In the genomic region with DNA sequence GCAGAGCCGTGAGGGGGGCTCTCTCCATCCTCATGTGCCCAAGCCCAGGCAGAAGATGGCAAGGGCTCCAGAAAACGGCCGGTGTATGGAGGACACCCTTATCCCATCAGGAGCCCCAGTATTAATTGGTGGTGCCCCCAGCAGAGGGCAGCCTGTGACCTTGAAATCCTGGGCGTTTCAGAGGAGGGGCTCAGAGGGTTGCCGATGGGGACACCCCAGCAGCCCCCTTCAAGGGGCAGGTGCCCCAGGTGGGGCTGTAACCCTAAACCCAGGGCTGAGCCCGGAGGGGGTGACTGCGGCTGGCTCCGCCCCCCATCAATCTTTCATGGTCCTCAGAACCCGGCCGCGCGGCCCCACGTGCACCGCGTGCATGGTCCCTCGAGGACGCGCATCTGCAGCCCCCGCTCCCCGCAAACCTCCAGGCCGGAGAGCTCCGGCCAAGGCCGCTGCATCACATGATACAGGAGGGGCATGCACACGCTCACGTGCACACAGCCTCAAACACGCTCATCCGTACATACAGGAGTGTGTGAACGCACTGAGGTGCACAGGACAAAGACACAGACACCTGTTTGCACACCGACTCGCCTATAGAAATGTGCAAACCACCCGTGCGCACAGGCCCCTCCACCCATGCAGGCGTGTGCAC, we compare ENCODE assay signal across 7 cellular contexts. TPM values are rescaled to one million over a fixed set of nuclear protein-coding genes. Genes with fewer than 3 reads are reported as not detected.
DNase-seq lines count a peak whose midpoint lies in the region; ATAC-seq and TF ChIP-seq lines count a peak whose summit lies in the region.

No MANE protein-coding gene starts in this region.

- BruUV-seq in OCI-LY7 (replicated peaks; lab: Mats Ljungman, UMichigan), result no TSS peak
- BruUV-seq in MCF 10A (replicated peaks; lab: Mats Ljungman, UMichigan), result no TSS peak

- H3K27ac ChIP-seq in OCI-LY7 (ENCODE audit: low read depth, low read length, poor library complexity, severe bottlenecking) (peak overlapping the region; percentile 47), left lung (no peak overlapping the region), stomach smooth muscle (ENCODE audit: low read length) (no peak overlapping the region)

- H3K4me1 Mint-ChIP-seq in MCF 10A (ENCODE audit: insufficient read depth, unreplicated experiment), result peaks cover 5% of the 10 kb centered on the region

- no peak overlapping the region for H3K27ac Mint-ChIP-seq in MCF 10A (ENCODE audit: low read depth, unreplicated experiment)

- CTCF ChIA-PET in OCI-LY7 (lab: Charles Lee; ENCODE audit: unreplicated experiment) (interaction anchor here (1.0 kb wide), 1 partner anchor 126 kb away, joined by 6 read pairs; no protein-coding TSS in a partner anchor), MCF 10A (lab: Yijun Ruan, JAX) (interaction anchor here (0.6 to 2.0 kb wide), 5 partner anchors 9 to 200 kb away, joined by 3 to 5 read pairs (median 4); no protein-coding TSS in a partner anchor)

- intact Hi-C loops in OCI-LY7 (cut with micrococcal nuclease; ENCODE audit: unreplicated experiment), result no loop called here
- intact Hi-C loops in MCF 10A (cut with micrococcal nuclease), result no loop called here
- intact Hi-C loops in left lung (cut with DNase I), result loop anchor here in 1 of 2 donors (10.0 kb wide), 1 partner anchor 52 kb away; a partner anchor contains a TSS

- H3K4me2 ChIP-seq in OCI-LY7 (ENCODE audit: low read length), result peak overlapping the region; percentile 78

- H3K4me1 ChIP-seq in OCI-LY7 (ENCODE audit: insufficient read depth, low read length, poor library complexity, severe bottlenecking) (peaks cover 26% of the 10 kb centered on the region), left lung (peaks cover 9 to 30% of the 10 kb centered on the region in 2 donors), stomach smooth muscle (ENCODE audit: control insufficient read depth, insufficient read depth, low read length) (peaks cover 30% of the 10 kb centered on the region)

- no peaks in the 10 kb centered on the region for H3K9me3 Mint-ChIP-seq in MCF 10A (ENCODE audit: unreplicated experiment)

- H3K27me3 ChIP-seq in left lung (peaks cover 0 to 10% of the 10 kb centered on the region in 2 donors), stomach smooth muscle (ENCODE audit: control insufficient read depth in 1 of 2, insufficient read depth in 2 of 2, low read length in 2 of 2) (no peaks in the 10 kb centered on the region)

- H3K4me3 ChIP-seq in OCI-LY7 (ENCODE audit: low read depth, low read length, poor library complexity, severe bottlenecking) (peak overlapping the region; percentile 80), left lung (peak overlapping the region; percentile 56 to 66), stomach smooth muscle (ENCODE audit: low read length in 2 of 2) (peak overlapping the region; percentile 90 to 92)

- TF ChIP-seq CTCF in GM20000 (IDR thresholded peaks at IDR 0.05; ENCODE audit: extremely low read depth, missing control alignments), result peak; percentile 11
- peak; percentile 73 for TF ChIP-seq CTCF in OCI-LY7 (conservative IDR thresholded peaks at IDR 0.05; ENCODE audit: low read length)
- peak; percentile 9 for TF ChIP-seq CTCF in MCF 10A (IDR thresholded peaks at IDR 0.05; ENCODE audit: unreplicated experiment)
- no peak for TF ChIP-seq CTCF in left lung (IDR thresholded peaks at IDR 0.05)

- H3K79me2 ChIP-seq in OCI-LY7 (ENCODE audit: insufficient read depth, low read depth, low read length), result peaks cover 32% of the 10 kb centered on the region

- no peak for ATAC-seq in left lung

- H3K9me2 ChIP-seq in OCI-LY7 (ENCODE audit: insufficient read depth, low read length), result no peaks in the 10 kb centered on the region

- no peak for DNase-seq in GM20000 (ENCODE audit: low spot score)
- peak; percentile 70 for DNase-seq in OCI-LY7 (ENCODE audit: low spot score)
- no peak for DNase-seq in MCF 10A (ENCODE audit: unreplicated experiment)
- DNase-seq in left lung, result peak; percentile 63 to 84
- no peak for DNase-seq in SIG-M5 (lab: John Stamatoyannopoulos, UW)
- no peak for DNase-seq in NCI-H187 (lab: John Stamatoyannopoulos, UW)

- H3K36me3 Mint-ChIP-seq in MCF 10A (ENCODE audit: insufficient read depth, unreplicated experiment), result peaks cover 25% of the 10 kb centered on the region

- H3K27me3 Mint-ChIP-seq in MCF 10A (ENCODE audit: insufficient read depth, unreplicated experiment), result no peaks in the 10 kb centered on the region

- H3K36me3 ChIP-seq in OCI-LY7 (ENCODE audit: insufficient read depth, low read length) (peaks cover 45% of the 10 kb centered on the region), left lung (peaks cover 0 to 24% of the 10 kb centered on the region in 2 donors), stomach smooth muscle (ENCODE audit: control insufficient read depth in 2 of 2, insufficient read depth in 2 of 2, low read length in 2 of 2) (peaks cover 5 to 21% of the 10 kb centered on the region in 2 donors)

- H3K4me3 Mint-ChIP-seq in MCF 10A (ENCODE audit: unreplicated experiment), result peak overlapping the region; percentile 95

- peak overlapping the region in 1 of 2 donors; percentile 47 for H3K9ac ChIP-seq in stomach smooth muscle (ENCODE audit: low read length in 2 of 2)

- POLR2A ChIA-PET in OCI-LY7 (lab: Charles Lee) (interaction anchor here (0.6 kb wide), 1 partner anchor 959 kb away, joined by 3 read pairs; no protein-coding TSS in a partner anchor), MCF 10A (lab: Yijun Ruan, JAX) (interaction anchor here (0.6 to 5.6 kb wide), 13 partner anchors 10 to 182 kb away, joined by 3 to 147 read pairs (median 5); partner anchors contain the start of genes IFI30, JUND and MPV17L2)

- H2AFZ ChIP-seq in OCI-LY7 (ENCODE audit: low read length), result peak overlapping the region; percentile 30; the same call in 1 of the 2 replicates

- no peaks in the 10 kb centered on the region; the same call in 1 of the 2 replicates for H4K20me1 ChIP-seq in OCI-LY7 (ENCODE audit: insufficient read depth, low read length)

- H3K9me3 ChIP-seq in OCI-LY7 (ENCODE audit: low read length) (no peaks in the 10 kb centered on the region), left lung (no peaks in the 10 kb centered on the region), stomach smooth muscle (ENCODE audit: control insufficient read depth in 2 of 2, low read length in 2 of 2) (no peaks in the 10 kb centered on the region)

RNA-seq across cellular contexts. Expression of gene RAB3A, which starts 1.0 kb away (rescaled TPM):
- 2.9 and 4.9 TPM in 2 replicates for total RNA-seq in OCI-LY7 (2014; rRNA removed; shearing (Covaris generic))
- total RNA-seq in OCI-LY7 (2022) (6.9 and 8.6 TPM in 2 replicates), MCF 10A (2022) (0.68 and 0.81 TPM in 2 replicates), left lung (1 to 10 TPM; 3.1 to 4.4 TPM)

RNA-seq across cellular contexts. Expression of gene MPV17L2, which starts 9.9 kb away (rescaled TPM):
- total RNA-seq in OCI-LY7 (2014; rRNA removed; shearing (Covaris generic)), result 21.9 and 23.7 TPM in 2 replicates
- 18.1 and 22.6 TPM in 2 replicates for total RNA-seq in OCI-LY7 (2022)
- 12.9 and 15.4 TPM in 2 replicates for total RNA-seq in MCF 10A (2022)
- 10 to 100 TPM; 10.3 to 14.8 TPM for total RNA-seq in left lung

RNA-seq across cellular contexts. Expression of gene PDE4C, which starts 23.4 kb away (rescaled TPM):
- not detected in 2 replicates for total RNA-seq in OCI-LY7 (2014; rRNA removed; shearing (Covaris generic))
- total RNA-seq in OCI-LY7 (2022), result 0.77 and 1.4 TPM in 2 replicates
- total RNA-seq in MCF 10A (2022), result 0.42 and 0.54 TPM in 2 replicates
- 10 to 100 TPM in 1 of 2 donors, 1 to 10 TPM in 1; 3.7 to 11.3 TPM for total RNA-seq in left lung

RNA-seq across cellular contexts. Expression of gene IFI30, which starts 29.3 kb away (rescaled TPM):
- total RNA-seq in OCI-LY7 (2014; rRNA removed; shearing (Covaris generic)), result 141 and 195 TPM in 2 replicates
- total RNA-seq in OCI-LY7 (2022) (117 and 170 TPM in 2 replicates), MCF 10A (2022) (4.7 and 9.1 TPM in 2 replicates), left lung (100 to 1,000 TPM; 577 to 986 TPM)

RNA-seq across cellular contexts. Expression of gene PIK3R2, which starts 49.9 kb away (rescaled TPM):
- total RNA-seq in OCI-LY7 (2014; rRNA removed; shearing (Covaris generic)), result 1.6 and 3.2 TPM in 2 replicates
- 20.5 and 30.0 TPM in 2 replicates for total RNA-seq in OCI-LY7 (2022)
- 31.0 and 33.8 TPM in 2 replicates for total RNA-seq in MCF 10A (2022)
- 10 to 100 TPM; 34.1 to 35.3 TPM for total RNA-seq in left lung

Comparison
In these comparisons a context has a peak if more than half of its experiments do, and no peak if none do; other contexts are left out.
1. DNase-seq: peak in OCI-LY7 (single experiment) and left lung (2 of 2); none in GM20000 (single experiment), MCF 10A (single experiment), SIG-M5 (single experiment) and NCI-H187 (0 of 2).
2. CTCF ChIP-seq: peak in GM20000 (single experiment), OCI-LY7 (single experiment) and MCF 10A (single experiment); none in left lung (0 of 2).
3. Peak in every context shown above with its lines, with median percentiles within 50 percentile points of each other: H3K4me3 ChIP-seq.